In genomic region chr7:142240546-142240945, GRCh38 we compare ENCODE assay signal across 29 cellular contexts.
"Had no signal": no experiment of that assay in that cellular context is flagged by ENCODE, and none has a peak within 500 bp of the region (broad histone marks: within the 10 kb centered on the region; RNA-seq: fewer than 3 reads in every experiment).

No MANE protein-coding gene starts in this region.

- DNase-seq: activated CD4-positive, alpha-beta memory T cell treated with anti-CD3 and anti-CD28 coated beads for 36 hours; activated CD4-positive, alpha-beta T cell treated with anti-CD3 and anti-CD28 coated beads for 36 hours; activated CD4-positive, alpha-beta T cell treated with anti-CD3 and anti-CD28 coated beads, Interleukin-2, amount 10 ng/mL, durations not matched to agents 24 days and 14 days; activated CD4-positive, CD25-positive, alpha-beta regulatory T cell; activated CD4-positive, CD25-positive, alpha-beta regulatory T cell treated with anti-CD3 and anti-CD28 coated beads, Interleukin-2, amount 50 U/mL, for 72 hours; activated CD8-positive, alpha-beta memory T cell treated with anti-CD3 and anti-CD28 coated beads, Interleukin-2, amount 10 ng/mL, durations not matched to agents 7 days and 5 days; activated CD8-positive, alpha-beta memory T cell treated with anti-CD3 and anti-CD28 coated beads, Interleukin-2, amount 50 U/mL, for 4 hours; activated CD8-positive, alpha-beta T cell treated with anti-CD3 and anti-CD28 coated beads, Interleukin-2, amount 10 ng/mL, durations not matched to agents 7 days and 5 days; activated effector memory CD4-positive, alpha-beta T cell treated with anti-CD3 and anti-CD28 coated beads, Interleukin-2, amount 50 U/mL, for 16 hours; activated naive CD4-positive, alpha-beta T cell treated with anti-CD3 and anti-CD28 coated beads for 36 hours; activated naive CD8-positive, alpha-beta T cell treated with anti-CD3 and anti-CD28 coated beads for 36 hours; activated naive CD8-positive, alpha-beta T cell treated with anti-CD3 and anti-CD28 coated beads, Interleukin-2, amount 50 U/mL, for 24 hours; activated T-cell treated with anti-CD3 and anti-CD28 coated beads, Interleukin-2, amount 50 U/mL, for 1 hour; activated T-cell treated with anti-CD3 and anti-CD28 coated beads, Interleukin-2, amount 50 U/mL, for 48 hours; adrenal gland; amygdala; aorta; body of pancreas; caudate nucleus; cortex of kidney; dermis blood vessel endothelial cell; effector CD4-positive, alpha-beta T cell; effector memory CD8-positive, alpha-beta T cell; erythroblast; foreskin keratinocyte; gastrocnemius medialis; glutamatergic neuron; heart left ventricle; T-helper 2 cell had no signal

- ATAC-seq: activated CD4-positive, alpha-beta T cell treated with anti-CD3 and anti-CD28 coated beads for 36 hours; activated CD8-positive, alpha-beta memory T cell treated with anti-CD3 and anti-CD28 coated beads, Interleukin-2, amount 10 ng/mL, durations not matched to agents 7 days and 5 days; activated CD8-positive, alpha-beta T cell treated with anti-CD3 and anti-CD28 coated beads, Interleukin-2, amount 10 ng/mL, durations not matched to agents 7 days and 5 days; activated naive CD8-positive, alpha-beta T cell treated with anti-CD3 and anti-CD28 coated beads, Interleukin-2, amount 50 U/mL, for 24 hours; body of pancreas; effector memory CD8-positive, alpha-beta T cell; foreskin keratinocyte; gastrocnemius medialis; heart left ventricle had no signal
